In the genomic region with DNA sequence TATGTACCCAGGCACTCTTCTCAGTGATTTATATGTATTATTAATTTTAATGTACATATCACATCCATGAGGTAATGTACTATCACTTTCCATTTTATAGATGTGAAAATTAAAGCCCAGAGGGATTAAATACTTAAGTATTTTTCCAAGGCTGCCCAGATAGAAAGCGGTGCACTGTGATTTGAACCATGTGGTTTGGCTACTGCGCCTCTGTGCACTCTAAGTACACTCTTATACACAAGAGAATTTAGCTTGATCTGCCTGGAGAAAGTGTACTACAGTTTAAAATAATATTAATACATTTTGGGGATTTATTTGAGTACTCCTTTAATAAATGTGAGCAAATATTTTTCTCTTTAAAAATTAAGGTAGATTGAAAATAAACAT, we compare ENCODE assay signal across 1 cellular context.
TF ChIP-seq lines count a peak whose summit lies in the region.

No MANE protein-coding gene starts in this region.

TF ChIP-seq in IMR-90, 13 proteins besides CTCF, POLR2A, EP300 and RAD21 (continued from another document):
- TF ChIP-seq MXI1 (IDR thresholded peaks at IDR 0.05; ENCODE audit: borderline replicate concordance, low read depth, low read length) = no peak
- TF ChIP-seq FOS (IDR thresholded peaks at IDR 0.05; ENCODE audit: low read depth, low read length) = no peak
- TF ChIP-seq, protein P1, sequence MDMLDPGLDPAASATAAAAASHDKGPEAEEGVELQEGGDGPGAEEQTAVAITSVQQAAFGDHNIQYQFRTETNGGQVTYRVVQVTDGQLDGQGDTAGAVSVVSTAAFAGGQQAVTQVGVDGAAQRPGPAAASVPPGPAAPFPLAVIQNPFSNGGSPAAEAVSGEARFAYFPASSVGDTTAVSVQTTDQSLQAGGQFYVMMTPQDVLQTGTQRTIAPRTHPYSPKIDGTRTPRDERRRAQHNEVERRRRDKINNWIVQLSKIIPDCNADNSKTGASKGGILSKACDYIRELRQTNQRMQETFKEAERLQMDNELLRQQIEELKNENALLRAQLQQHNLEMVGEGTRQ (IDR thresholded peaks at IDR 0.05; ENCODE audit: low read depth, low read length) = no peak
- TF ChIP-seq CEBPB (IDR thresholded peaks at IDR 0.05; ENCODE audit: low read depth, low read length) = no peak
- no peak for TF ChIP-seq RFX5 (IDR thresholded peaks at IDR 0.05; ENCODE audit: low read depth, low read length)
TF ChIP-seq in IMR-90: peak in this region for 0.
